In genomic region chrX:139200346-139200745, GRCh38 we compare ENCODE assay signal across 10 cellular contexts.
"Had no signal": no experiment of that assay in that cellular context is flagged by ENCODE, and none has a peak within 500 bp of the region (broad histone marks: within the 10 kb centered on the region; RNA-seq: fewer than 3 reads in every experiment).

No MANE protein-coding gene starts in this region.

- H3K36me3 ChIP-seq: left ventricle myocardium inferior, pancreas, transverse colon had no signal

- H3K4me3 ChIP-seq: left ventricle myocardium inferior, pancreas, transverse colon had no signal

- H3K27ac ChIP-seq: foreskin keratinocyte, left ventricle myocardium inferior, pancreas, transverse colon had no signal

- DNase-seq: activated CD4-positive, CD25-positive, alpha-beta regulatory T cell; amniotic stem cell; foreskin keratinocyte; kidney; left ventricle myocardium inferior; nephron progenitor cell; pancreas; retina; transverse colon had no signal

- H3K4me1 ChIP-seq: foreskin keratinocyte, pancreas had no signal

- ATAC-seq: foreskin keratinocyte; pancreas; stimulated activated effector memory CD8-positive, alpha-beta T cell treated with anti-CD3 and anti-CD28 coated beads, Interleukin-12 subunit alpha, Interleukin-12 subunit beta, amount 100 ng/mL, for 72 hours had no signal

- H3K9me3 ChIP-seq: left ventricle myocardium inferior, pancreas, transverse colon had no signal
